Comparison of ENCODE assay signal across 15 cellular contexts in genomic region chr2:46539327-46540276, GRCh38. TPM values are rescaled to one million over a fixed set of nuclear protein-coding genes. Genes with fewer than 3 reads are reported as not detected.
DNase-seq lines count a peak whose midpoint lies in the region; ATAC-seq and TF ChIP-seq lines count a peak whose summit lies in the region.
"Had no signal": no experiment of that assay in that cellular context is flagged by ENCODE, and none has a peak within 500 bp of the region (broad histone marks: within the 10 kb centered on the region; RNA-seq: fewer than 3 reads in every experiment).

No MANE protein-coding gene starts in this region.

- H3K4me3 Mint-ChIP-seq in CD4-positive, CD25-positive, alpha-beta regulatory T cell: peak overlapping the region; percentile 39 to 71 (median 52)
- H3K4me3 Mint-ChIP-seq in chondrocyte (ENCODE audit: unreplicated experiment) (no peak overlapping the region), nephron progenitor cell (peak overlapping the region; percentile 26)
- H3K4me3 Mint-ChIP-seq: activated CD4-positive, alpha-beta memory T cell treated with anti-CD3 and anti-CD28 coated beads, Interleukin-2, amount 10 ng/mL, durations not matched to agents 7 days and 5 days had no signal

- DNase-seq in CD4-positive, CD25-positive, alpha-beta regulatory T cell: no peak
- DNase-seq in chondrocyte (ENCODE audit: low spot score) (no peak), nephron progenitor cell (no peak), WERI-Rb-1 (no peak), H4 (ENCODE audit: low spot score) (no peak)
- no peak for DNase-seq in stimulated activated naive CD4-positive, alpha-beta T cell (lab: John Stamatoyannopoulos, UW)
- DNase-seq: activated CD4-positive, alpha-beta memory T cell treated with anti-CD3 and anti-CD28 coated beads, Interleukin-2, amount 10 ng/mL, durations not matched to agents 7 days and 5 days; dermis blood vessel endothelial cell; DMS79 treated with DMSO at 0.1 percent for 48 hours; NCI-H2029; NCI-H510A treated with DMSO at 0.1 percent for 48 hours; trophoblast cell had no signal

- POLR2A ChIA-PET in HEK293 (lab: Yijun Ruan, JAX): no interaction called here

- H3K27ac Mint-ChIP-seq in CD4-positive, CD25-positive, alpha-beta regulatory T cell: peak overlapping the region in 1 of 3 donors; percentile 8
- peak overlapping the region; percentile 88 for H3K27ac Mint-ChIP-seq in chondrocyte (ENCODE audit: unreplicated experiment)
- no peak overlapping the region for H3K27ac Mint-ChIP-seq in nephron progenitor cell
- H3K27ac Mint-ChIP-seq: activated CD4-positive, alpha-beta memory T cell treated with anti-CD3 and anti-CD28 coated beads, Interleukin-2, amount 10 ng/mL, durations not matched to agents 7 days and 5 days had no signal

- H3K4me1 ChIP-seq in CD4-positive, CD25-positive, alpha-beta regulatory T cell (ENCODE audit: control insufficient read depth, insufficient read depth, low read length, poor library complexity, severe bottlenecking): peaks cover 41% of the 10 kb centered on the region
- H3K4me1 ChIP-seq in HEK293 (ENCODE audit: control insufficient read depth, insufficient read depth, low read length): peaks cover 4% of the 10 kb centered on the region

- no peak for TF ChIP-seq CTCF in HEK293 (tag by site-specific recombination; IDR thresholded peaks at IDR 0.05)
- TF ChIP-seq CTCF in chondrocyte (IDR thresholded peaks at IDR 0.05): no peak
- TF ChIP-seq CTCF in nephron progenitor cell (IDR thresholded peaks at IDR 0.05): no peak
- no peak for TF ChIP-seq CTCF in WERI-Rb-1 (IDR thresholded peaks at IDR 0.05; ENCODE audit: low read depth, low read length)

- no peak for ATAC-seq in CD4-positive, CD25-positive, alpha-beta regulatory T cell (ENCODE audit: low read depth in 2 of 2)
- ATAC-seq in HG03565 (IDR thresholded peaks at IDR 0.05; ENCODE audit: unreplicated experiment): no peak

- peaks cover 16 to 82% (median 38%) of the 10 kb centered on the region in 4 donors for H3K4me1 Mint-ChIP-seq in CD4-positive, CD25-positive, alpha-beta regulatory T cell
- H3K4me1 Mint-ChIP-seq in chondrocyte (ENCODE audit: low read depth) (peaks cover 32% of the 10 kb centered on the region), nephron progenitor cell (peaks cover 53% of the 10 kb centered on the region)

- H3K36me3 Mint-ChIP-seq in CD4-positive, CD25-positive, alpha-beta regulatory T cell: peaks cover 9% of the 10 kb centered on the region
- H3K36me3 Mint-ChIP-seq in chondrocyte (ENCODE audit: low read depth) (peaks cover 1% of the 10 kb centered on the region), nephron progenitor cell (ENCODE audit: low read depth) (peaks cover 5% of the 10 kb centered on the region)

- H3K9me3 ChIP-seq in CD4-positive, CD25-positive, alpha-beta regulatory T cell (ENCODE audit: control insufficient read depth in 2 of 2, low read length in 2 of 2): no peaks in the 10 kb centered on the region
- H3K9me3 ChIP-seq in HEK293 (ENCODE audit: control insufficient read depth, insufficient read depth, low read depth, low read length): no peaks in the 10 kb centered on the region
- H3K9me3 ChIP-seq in WERI-Rb-1 (ENCODE audit: severe bottlenecking): no peaks in the 10 kb centered on the region
- H3K9me3 ChIP-seq: SJSA1 had no signal

- H3K27me3 Mint-ChIP-seq in CD4-positive, CD25-positive, alpha-beta regulatory T cell: no peaks in the 10 kb centered on the region
- H3K27me3 Mint-ChIP-seq in chondrocyte (ENCODE audit: low read depth): no peaks in the 10 kb centered on the region
- H3K27me3 Mint-ChIP-seq in nephron progenitor cell (ENCODE audit: low read depth, poor library complexity): peaks cover 3% of the 10 kb centered on the region
- H3K27me3 Mint-ChIP-seq: activated CD4-positive, alpha-beta memory T cell treated with anti-CD3 and anti-CD28 coated beads, Interleukin-2, amount 10 ng/mL, durations not matched to agents 7 days and 5 days had no signal

- no peaks in the 10 kb centered on the region for H3K27me3 ChIP-seq in CD4-positive, CD25-positive, alpha-beta regulatory T cell (ENCODE audit: control insufficient read depth, insufficient read depth, low read length)
- H3K27me3 ChIP-seq in WERI-Rb-1 (ENCODE audit: insufficient read depth, low read depth, severe bottlenecking): no peaks in the 10 kb centered on the region
- H3K27me3 ChIP-seq: SJSA1 had no signal

- no peak overlapping the region for H3K27ac ChIP-seq in CD4-positive, CD25-positive, alpha-beta regulatory T cell (ENCODE audit: insufficient read depth, low read length, poor library complexity, severe bottlenecking)
- H3K27ac ChIP-seq in HEK293 (ENCODE audit: extremely low read depth, low read depth, low read length) (no peak overlapping the region), WERI-Rb-1 (no peak overlapping the region)
- H3K27ac ChIP-seq: SJSA1 had no signal

- H3K4me3 ChIP-seq in CD4-positive, CD25-positive, alpha-beta regulatory T cell (ENCODE audit: low read depth, low read length): no peak overlapping the region
- H3K4me3 ChIP-seq in HEK293 (ENCODE audit: low read depth, low read length): no peak overlapping the region
- H3K4me3 ChIP-seq in WERI-Rb-1 (ENCODE audit: low read depth, low read length): no peak overlapping the region
- H3K4me3 ChIP-seq: SJSA1 had no signal

- peaks cover 0 to 2% (median 0%) of the 10 kb centered on the region in 7 donors for H3K9me3 Mint-ChIP-seq in CD4-positive, CD25-positive, alpha-beta regulatory T cell
- H3K9me3 Mint-ChIP-seq in chondrocyte (ENCODE audit: low read depth) (no peaks in the 10 kb centered on the region), nephron progenitor cell (no peaks in the 10 kb centered on the region)
- H3K9me3 Mint-ChIP-seq: activated CD4-positive, alpha-beta memory T cell treated with anti-CD3 and anti-CD28 coated beads, Interleukin-2, amount 10 ng/mL, durations not matched to agents 7 days and 5 days had no signal

- CTCF ChIA-PET in HEK293 (lab: Yijun Ruan, JAX): interaction anchor here (0.6 kb wide), 1 partner anchor 378 kb away, joined by 3 read pairs; no protein-coding TSS in a partner anchor

- no peaks in the 10 kb centered on the region for H3K36me3 ChIP-seq in CD4-positive, CD25-positive, alpha-beta regulatory T cell (ENCODE audit: control insufficient read depth, insufficient read depth, low read length)
- H3K36me3 ChIP-seq in HEK293 (ENCODE audit: control insufficient read depth in 2 of 2, insufficient read depth in 1 of 2, low read length in 2 of 2) (peaks cover 0 to 9% of the 10 kb centered on the region in 2 experiments; a peak in 1 of 3 replicates), WERI-Rb-1 (no peaks in the 10 kb centered on the region; the same call in 1 of the 2 replicates)

TF ChIP-seq in HEK293, 187 proteins besides CTCF, POLR2A, EP300 and RAD21:
- TF ChIP-seq ZNF549 (tag by site-specific recombination; IDR thresholded peaks at IDR 0.05) (no peak), ZNF366 (tag by site-specific recombination; conservative IDR thresholded peaks at IDR 0.05) (peak; percentile 18; the same call in 1 of the 2 replicates), ZNF548 (tag by site-specific recombination; IDR thresholded peaks at IDR 0.05) (no peak), GLI4 (tag by site-specific recombination; IDR thresholded peaks at IDR 0.05) (no peak)

RNA-seq across cellular contexts. Expression of gene RHOQ, which starts 2.7 kb away (rescaled TPM):
- 16.1 TPM for total RNA-seq in CD4-positive, CD25-positive, alpha-beta regulatory T cell
- polyA plus RNA-seq in CD4-positive, CD25-positive, alpha-beta regulatory T cell: 1 to 10 TPM in 2 of 4 donors, under 1 TPM in 2; 0.60 to 2.2 (median 1.00) TPM
- 90.0 to 140 TPM (median 136 TPM) in 3 replicates for total RNA-seq in chondrocyte
- 65.5 and 70.3 TPM in 2 replicates for total RNA-seq in H4 (2014; rRNA removed; shearing (Covaris generic))

RNA-seq across cellular contexts. Expression of gene ATP6V1E2, which starts 2.8 kb away (rescaled TPM):
- total RNA-seq in CD4-positive, CD25-positive, alpha-beta regulatory T cell: 5.5 TPM
- polyA plus RNA-seq in CD4-positive, CD25-positive, alpha-beta regulatory T cell: 1 to 10 TPM; 4.9 to 8.5 (median 6.2) TPM
- total RNA-seq in chondrocyte: 5.6 to 10.0 TPM (median 6.6 TPM) in 3 replicates
- total RNA-seq in H4 (2014; rRNA removed; shearing (Covaris generic)): 2.9 and 6.5 TPM in 2 replicates
